In genomic region chr5:133721365-133721764, GRCh38 we compare ENCODE assay signal across 6 cellular contexts.
"Had no signal": no experiment of that assay in that cellular context is flagged by ENCODE, and none has a peak within 500 bp of the region (broad histone marks: within the 10 kb centered on the region; RNA-seq: fewer than 3 reads in every experiment).

No MANE protein-coding gene starts in this region.

- H3K4me3 ChIP-seq: K562 had no signal

- DNase-seq: IMR-90, KBM-7, KG1 had no signal

- H3K27ac ChIP-seq: HL-60, KMS-11 had no signal
